In the genomic region with DNA sequence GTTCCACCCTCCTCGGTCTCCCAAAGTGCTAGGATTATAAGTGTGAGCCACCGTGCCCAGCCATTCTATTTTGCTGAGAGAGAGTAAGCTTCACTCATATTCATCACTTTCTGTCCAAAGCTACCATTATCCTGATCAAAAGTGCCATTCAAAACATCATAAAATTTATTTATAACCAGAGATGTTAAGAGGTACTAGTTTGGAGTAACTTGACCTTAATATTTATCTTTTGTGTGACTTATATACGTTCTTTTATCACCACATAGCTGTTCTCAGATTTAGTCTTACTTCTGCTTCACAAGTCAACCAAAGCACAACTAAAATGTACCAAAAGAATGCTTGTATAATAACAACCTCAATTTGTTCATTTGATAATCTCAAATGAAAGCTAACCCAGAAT, we compare ENCODE assay signal across 15 cellular contexts.
"Had no signal": no experiment of that assay in that cellular context is flagged by ENCODE, and none has a peak within 500 bp of the region (broad histone marks: within the 10 kb centered on the region; RNA-seq: fewer than 3 reads in every experiment).

No MANE protein-coding gene starts in this region.

- H3K4me3 Mint-ChIP-seq: activated CD8-positive, alpha-beta memory T cell treated with anti-CD3 and anti-CD28 coated beads, Interleukin-2, amount 10 ng/mL, durations not matched to agents 7 days and 5 days; activated T-helper 1 cell treated with anti-CD3 and anti-CD28 coated beads, Interleukin-12 subunit alpha, Interleukin-12 subunit beta, Interleukin-2, Interleukin-4 antibody, amounts not matched to agents 30 ng/mL and 10 ng/mL and 1 ng/mL, durations not matched to agents 14 hours and 24 hours and 36 hours; endodermal cell; mesothelial cell of epicardium; type B pancreatic cell had no signal

- H3K9me3 Mint-ChIP-seq: activated T-helper 1 cell treated with anti-CD3 and anti-CD28 coated beads, Interleukin-12 subunit alpha, Interleukin-12 subunit beta, Interleukin-2, Interleukin-4 antibody, amounts not matched to agents 30 ng/mL and 10 ng/mL and 1 ng/mL, durations not matched to agents 14 hours and 24 hours and 36 hours; endodermal cell; mesothelial cell of epicardium; type B pancreatic cell had no signal

- H3K27ac Mint-ChIP-seq: activated CD8-positive, alpha-beta memory T cell treated with anti-CD3 and anti-CD28 coated beads, Interleukin-2, amount 10 ng/mL, durations not matched to agents 7 days and 5 days; activated T-helper 1 cell treated with anti-CD3 and anti-CD28 coated beads, Interleukin-12 subunit alpha, Interleukin-12 subunit beta, Interleukin-2, Interleukin-4 antibody, amounts not matched to agents 30 ng/mL and 10 ng/mL and 1 ng/mL, durations not matched to agents 14 hours and 24 hours and 36 hours; endodermal cell; mesothelial cell of epicardium; type B pancreatic cell had no signal

- H3K27me3 ChIP-seq: adrenal gland, right lobe of liver had no signal

- H3K4me3 ChIP-seq: adrenal gland, right lobe of liver had no signal

- H3K9me3 ChIP-seq: adrenal gland, right lobe of liver had no signal

- DNase-seq: activated CD4-positive, alpha-beta T cell treated with anti-CD3 and anti-CD28 coated beads, Interleukin-2, amount 50 U/mL, for 48 hours; activated CD4-positive, CD25-positive, alpha-beta regulatory T cell treated with anti-CD3 and anti-CD28 coated beads, Interleukin-2, amount 50 U/mL, for 72 hours; activated CD8-positive, alpha-beta memory T cell treated with anti-CD3 and anti-CD28 coated beads, Interleukin-2, amount 10 ng/mL, durations not matched to agents 7 days and 5 days; activated naive CD4-positive, alpha-beta T cell treated with Interleukin-2 at 50 U/mL for 16 hours; adrenal gland; caudate nucleus; cortex of kidney; endodermal cell; erythroblast; nucleus accumbens; right lobe of liver; stimulated activated naive CD4-positive, alpha-beta T cell had no signal

- H3K27ac ChIP-seq: adrenal gland had no signal

- ATAC-seq: activated CD8-positive, alpha-beta memory T cell treated with anti-CD3 and anti-CD28 coated beads, Interleukin-2, amount 10 ng/mL, durations not matched to agents 7 days and 5 days; right lobe of liver had no signal

- H3K27me3 Mint-ChIP-seq: activated CD8-positive, alpha-beta memory T cell treated with anti-CD3 and anti-CD28 coated beads, Interleukin-2, amount 10 ng/mL, durations not matched to agents 7 days and 5 days; type B pancreatic cell had no signal
